1 cellular context compared by ENCODE assay signal in the genomic region with DNA sequence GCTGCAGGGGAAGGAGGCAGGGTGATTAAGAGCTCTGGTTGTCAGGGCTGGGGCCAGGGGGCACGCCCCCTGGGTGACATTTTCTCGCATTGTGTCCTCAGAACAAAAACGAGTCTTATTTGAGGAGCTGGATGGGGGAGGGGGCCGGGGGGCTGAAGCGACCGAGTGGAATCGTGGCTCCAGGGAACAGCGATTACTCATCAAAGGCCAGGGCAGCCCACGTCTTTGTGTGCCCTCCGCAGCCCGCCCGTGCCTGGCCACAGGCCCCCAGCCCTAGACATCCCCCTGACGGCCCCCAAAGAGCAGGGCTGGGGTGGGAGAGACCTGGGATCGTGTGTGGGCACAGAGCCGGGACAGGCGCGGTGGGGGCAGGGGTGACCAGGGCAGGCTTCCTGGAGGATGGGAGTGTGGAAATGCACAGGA.
A peak's percentile ranks its signal among the peaks of the same experiment; 100 is the strongest.
TF ChIP-seq lines count a peak whose summit lies in the region.

No MANE protein-coding gene starts in this region.

TF ChIP-seq in IMR-90, 13 proteins besides CTCF, POLR2A, EP300 and RAD21:
- TF ChIP-seq CEBPB (IDR thresholded peaks at IDR 0.05; ENCODE audit: low read depth, low read length) (no peak), BHLHE40 (IDR thresholded peaks at IDR 0.05; ENCODE audit: low read depth, low read length) (peak; percentile 51; the same call in 1 of the 2 replicates), RFX5 (IDR thresholded peaks at IDR 0.05; ENCODE audit: low read depth, low read length) (no peak)
TF ChIP-seq in IMR-90: peak in this region for 1.
